Comparison of ENCODE assay signal across 8 cellular contexts in genomic region chr9:75866273-75866871, GRCh38. TPM values are rescaled to one million over a fixed set of nuclear protein-coding genes. Genes with fewer than 3 reads are reported as not detected.
DNase-seq lines count a peak whose midpoint lies in the region; TF ChIP-seq lines count a peak whose summit lies in the region.

No MANE protein-coding gene starts in this region.

- CTCF ChIA-PET in HEK293 (lab: Yijun Ruan, JAX), result interaction anchor here (0.6 to 3.3 kb wide), 29 partner anchors 11 to 921 kb away, joined by 3 to 17 read pairs (median 3); no protein-coding TSS in a partner anchor

- H3K4me1 ChIP-seq in HEK293 (ENCODE audit: control insufficient read depth, insufficient read depth, low read length) (no peaks in the 10 kb centered on the region), adipocyte (ENCODE audit: control insufficient read depth, insufficient read depth, low read length) (peaks cover 22% of the 10 kb centered on the region), hepatocyte (ENCODE audit: insufficient read depth) (no peaks in the 10 kb centered on the region)

- POLR2A ChIA-PET in HEK293 (lab: Yijun Ruan, JAX), result interaction anchor here (0.5 kb wide), 1 partner anchor 22 kb away, joined by 4 read pairs; no protein-coding TSS in a partner anchor

- H3K27ac ChIP-seq in HEK293 (ENCODE audit: extremely low read depth, low read depth, low read length) (no peak overlapping the region), hepatocyte (no peak overlapping the region)

- peak overlapping the region; percentile 2 for H3K9ac ChIP-seq in adipocyte (ENCODE audit: low read length)

- peak; percentile 55 for DNase-seq in NCI-H2196 (lab: John Stamatoyannopoulos, UW; ENCODE audit: unreplicated experiment)
- no peak for DNase-seq in NCI-H2196 treated with DMSO at 0.1 percent for 48 hours (lab: John Stamatoyannopoulos, UW; ENCODE audit: unreplicated experiment)
- DNase-seq in NCI-H774 (lab: John Stamatoyannopoulos, UW), result peak; percentile 24
- peak; percentile 83 for DNase-seq in adipocyte (ENCODE audit: low read depth)
- peak; percentile 71 for DNase-seq in hepatocyte (ENCODE audit: low spot score)
- DNase-seq in stimulated activated CD4-positive, alpha-beta T cell treated with anti-CD3 and anti-CD28 coated beads, Interleukin-12 subunit alpha, Interleukin-12 subunit beta, amount 100 ng/mL, for 48 hours (ENCODE audit: low read depth in 2 of 3, low spot score in 1 of 3), result peak in 2 of 3 donors; percentile 16 to 56
- DNase-seq in MG63, result no peak

- peaks cover 3% of the 10 kb centered on the region for H3K27me3 ChIP-seq in adipocyte (replicated peaks; ENCODE audit: control insufficient read depth, insufficient read depth, low read length)
- H3K27me3 ChIP-seq in hepatocyte, result no peaks in the 10 kb centered on the region
- H3K27me3 ChIP-seq in MG63, result no peaks in the 10 kb centered on the region

- H3K9me3 ChIP-seq in HEK293 (ENCODE audit: control insufficient read depth, insufficient read depth, low read depth, low read length) (no peaks in the 10 kb centered on the region), adipocyte (ENCODE audit: control insufficient read depth, low read length) (no peaks in the 10 kb centered on the region), hepatocyte (ENCODE audit: low read depth) (no peaks in the 10 kb centered on the region), MG63 (no peaks in the 10 kb centered on the region)

- no peak overlapping the region for H2AFZ ChIP-seq in hepatocyte

- no peaks in the 10 kb centered on the region for H4K20me1 ChIP-seq in hepatocyte (ENCODE audit: insufficient read depth, poor library complexity, severe bottlenecking)

- H3K9me2 ChIP-seq in hepatocyte (replicated peaks; ENCODE audit: insufficient read depth), result no peaks in the 10 kb centered on the region

- H3K4me2 ChIP-seq in hepatocyte, result no peak overlapping the region

- no peak overlapping the region for H3K4me3 ChIP-seq in HEK293 (ENCODE audit: low read depth, low read length)
- no peak overlapping the region for H3K4me3 ChIP-seq in adipocyte (ENCODE audit: low read length)
- no peak overlapping the region for H3K4me3 ChIP-seq in hepatocyte
- H3K4me3 ChIP-seq in MG63, result no peak overlapping the region

- TF ChIP-seq CTCF in HEK293 (tag by site-specific recombination; IDR thresholded peaks at IDR 0.05), result no peak
- TF ChIP-seq CTCF in hepatocyte (IDR thresholded peaks at IDR 0.05; ENCODE audit: poor library complexity), result peak; percentile 80

- no peaks in the 10 kb centered on the region for H3K36me3 ChIP-seq in HEK293 (ENCODE audit: control insufficient read depth in 2 of 2, insufficient read depth in 1 of 2, low read length in 2 of 2)
- H3K36me3 ChIP-seq in adipocyte (ENCODE audit: control insufficient read depth, insufficient read depth, low read length, severe bottlenecking), result no peaks in the 10 kb centered on the region
- no peaks in the 10 kb centered on the region for H3K36me3 ChIP-seq in hepatocyte (replicated peaks; ENCODE audit: insufficient read depth, low read depth)
- H3K36me3 ChIP-seq in MG63, result no peaks in the 10 kb centered on the region

- WGBS in hepatocyte (ENCODE audit: low lambda C conversion rate, missing lambda C conversion rate), result 68% methylated on average over 2 of the region's 2 CpGs

- H3K79me2 ChIP-seq in hepatocyte, result no peaks in the 10 kb centered on the region

TF ChIP-seq in HEK293, 187 proteins besides CTCF, POLR2A, EP300 and RAD21:
- 0 out of 2 replicates have a peak, but pooled peaks have one; percentile 9 for TF ChIP-seq ZNF664 (tag by site-specific recombination; IDR thresholded peaks at IDR 0.05)
- TF ChIP-seq ZNF350 (tag by site-specific recombination; IDR thresholded peaks at IDR 0.05), result no peak
- TF ChIP-seq ZNF654 (tag by site-specific recombination; IDR thresholded peaks at IDR 0.05; ENCODE audit: low read depth), result peak; percentile 20; the same call in 1 of the 2 replicates

RNA-seq across cellular contexts. Expression of gene PCSK5, which starts 24.1 kb away (rescaled TPM):
- total RNA-seq in hepatocyte, result 67.5 and 71.7 TPM in 2 replicates
- polyA plus RNA-seq in hepatocyte, result 59.1 and 61.0 TPM in 2 replicates
- 0.13 TPM in 1 of 2 replicates, not detected in the other for total RNA-seq in MG63 (2014; rRNA removed; shearing (Covaris generic); ENCODE audit: low replicate concordance)

Comparison
In these comparisons a context has a peak if more than half of its experiments do, and no peak if none do; other contexts are left out.
1. DNase-seq: peak in NCI-H2196 (single experiment), NCI-H774 (single experiment), adipocyte (single experiment), hepatocyte (single experiment) and stimulated activated CD4-positive, alpha-beta T cell treated with anti-CD3 and anti-CD28 coated beads, Interleukin-12 subunit alpha, Interleukin-12 subunit beta, amount 100 ng/mL, for 48 hours (2 of 3); none in NCI-H2196 treated with DMSO at 0.1 percent for 48 hours (single experiment) and MG63 (single experiment).
2. RNA of gene PCSK5, which starts 24.1 kb away (total RNA-seq): 67.5 to 71.7 TPM in hepatocyte; 0.13 TPM in MG63; every median in the first group is over 10 times any median in the second.